ENCODE assay signal across 8 cellular contexts in genomic region chr12:122421815-122422737, GRCh38. TPM values are rescaled to one million over a fixed set of nuclear protein-coding genes. Genes with fewer than 3 reads are reported as not detected.
A peak's percentile ranks its signal among the peaks of the same experiment; 100 is the strongest.
DNase-seq lines count a peak whose midpoint lies in the region; ATAC-seq and TF ChIP-seq lines count a peak whose summit lies in the region.

CLIP1 (minus strand) TSS chr12:122422669; CDS start chr12:122380452, 42,217 bp downstream.

- ATAC-seq in GM21367 (IDR thresholded peaks at IDR 0.05; ENCODE audit: unreplicated experiment) (peak; percentile 38), HG02884 (IDR thresholded peaks at IDR 0.05; ENCODE audit: unreplicated experiment) (no peak)

- peak within 1 kb of the TSS; percentile 91 to 98 (median 97) for H3K4me3 Mint-ChIP-seq in IgD-negative memory B cell

- intact Hi-C loops in adrenal gland (cut with DNase I) (loop anchor here in 1 of 2 donors (10.0 kb wide), 1 partner anchor 53 kb away; no protein-coding TSS in a partner anchor), left ventricle myocardium inferior (cut with micrococcal nuclease) (no loop called here)

- H3K9me3 ChIP-seq in adrenal gland (replicated peaks in 1 of 3) (no peaks in the 10 kb centered on the region), left ventricle myocardium inferior (replicated peaks) (no peaks in the 10 kb centered on the region)

- TF ChIP-seq CTCF in adrenal gland (IDR thresholded peaks at IDR 0.05), result peak in 5 of 6 experiments; percentile 13 to 41 (median 24)
- peak; percentile 57 for TF ChIP-seq CTCF in left ventricle myocardium inferior (IDR thresholded peaks at IDR 0.05; ENCODE audit: borderline replicate concordance)

- H3K9me3 Mint-ChIP-seq in IgD-negative memory B cell, result peaks cover 0 to 1% (median 0%) of the 10 kb centered on the region in 3 donors

- 0 to 1% (median 1%) methylated on average over 24 to 111 of the region's 120 CpGs for WGBS in adrenal gland, 4 donors

- H3K4me1 ChIP-seq in adrenal gland (replicated peaks in 1 of 2) (peaks cover 19 to 48% of the 10 kb centered on the region in 2 donors), left ventricle myocardium inferior (peaks cover 43% of the 10 kb centered on the region)

- peak; percentile 48 for DNase-seq in DMS53 treated with DMSO at 0.1 percent for 48 hours (lab: John Stamatoyannopoulos, UW; ENCODE audit: unreplicated experiment)
- DNase-seq in SW480 (ENCODE audit: low spot score), result peak; percentile 73
- DNase-seq in adrenal gland, result peak; percentile 64 to 77 (median 70)
- peak; percentile 68 for DNase-seq in left ventricle myocardium inferior
- DNase-seq in pulmonary artery endothelial cell (ENCODE audit: low read depth, low spot score), result no peak

- H3K36me3 Mint-ChIP-seq in IgD-negative memory B cell, result no peaks in the 10 kb centered on the region

- peaks cover 23 to 36% (median 35%) of the 10 kb centered on the region in 3 donors for H3K4me1 Mint-ChIP-seq in IgD-negative memory B cell

- H3K27ac ChIP-seq in adrenal gland (peak within 1 kb of the TSS; percentile 95 to 100 (median 98)), left ventricle myocardium inferior (replicated peaks) (peak within 1 kb of the TSS; percentile 99)

- H3K36me3 ChIP-seq in adrenal gland (replicated peaks in 1 of 2) (no peaks in the 10 kb centered on the region), left ventricle myocardium inferior (no peaks in the 10 kb centered on the region)

- peak; percentile 78 to 82 for TF ChIP-seq POLR2A in adrenal gland (IDR thresholded peaks at IDR 0.05)

- peak within 1 kb of the TSS; percentile 13 to 99 (median 61) for H3K4me3 ChIP-seq in adrenal gland
- H3K4me3 ChIP-seq in left ventricle myocardium inferior, result peak within 1 kb of the TSS; percentile 85

- H3K27ac Mint-ChIP-seq in IgD-negative memory B cell, result peak within 1 kb of the TSS; percentile 87 to 92 (median 91)

- H3K27me3 ChIP-seq in adrenal gland (no peaks in the 10 kb centered on the region), left ventricle myocardium inferior (ENCODE audit: low read depth) (no peaks in the 10 kb centered on the region)

- no peaks in the 10 kb centered on the region for H3K27me3 Mint-ChIP-seq in IgD-negative memory B cell

RNA-seq across cellular contexts. Expression of gene CLIP1, which starts in this region (rescaled TPM):
- 26.8 TPM for polyA plus RNA-seq in IgD-negative memory B cell
- 100 to 1,000 TPM in 3 of 8 donors, 10 to 100 TPM in 5; 50.8 to 134 (median 95.8) TPM for total RNA-seq in adrenal gland
- 100 to 1,000 TPM in 1 of 3 donors, 10 to 100 TPM in 2; 22.8 to 112 (median 41.0) TPM for polyA plus RNA-seq in adrenal gland
- total RNA-seq in left ventricle myocardium inferior, result 102 TPM
- 47.4 and 59.2 TPM in 2 replicates for total RNA-seq in pulmonary artery endothelial cell
